Comparison of ENCODE assay signal across 1 cellular context in genomic region chr10:113121153-113121552, GRCh38.
TF ChIP-seq lines count a peak whose summit lies in the region.

No MANE protein-coding gene starts in this region.

TF ChIP-seq in GM23338, 12 proteins besides CTCF, POLR2A, EP300 and RAD21 (continued from another document):
- TF ChIP-seq, protein P1, sequence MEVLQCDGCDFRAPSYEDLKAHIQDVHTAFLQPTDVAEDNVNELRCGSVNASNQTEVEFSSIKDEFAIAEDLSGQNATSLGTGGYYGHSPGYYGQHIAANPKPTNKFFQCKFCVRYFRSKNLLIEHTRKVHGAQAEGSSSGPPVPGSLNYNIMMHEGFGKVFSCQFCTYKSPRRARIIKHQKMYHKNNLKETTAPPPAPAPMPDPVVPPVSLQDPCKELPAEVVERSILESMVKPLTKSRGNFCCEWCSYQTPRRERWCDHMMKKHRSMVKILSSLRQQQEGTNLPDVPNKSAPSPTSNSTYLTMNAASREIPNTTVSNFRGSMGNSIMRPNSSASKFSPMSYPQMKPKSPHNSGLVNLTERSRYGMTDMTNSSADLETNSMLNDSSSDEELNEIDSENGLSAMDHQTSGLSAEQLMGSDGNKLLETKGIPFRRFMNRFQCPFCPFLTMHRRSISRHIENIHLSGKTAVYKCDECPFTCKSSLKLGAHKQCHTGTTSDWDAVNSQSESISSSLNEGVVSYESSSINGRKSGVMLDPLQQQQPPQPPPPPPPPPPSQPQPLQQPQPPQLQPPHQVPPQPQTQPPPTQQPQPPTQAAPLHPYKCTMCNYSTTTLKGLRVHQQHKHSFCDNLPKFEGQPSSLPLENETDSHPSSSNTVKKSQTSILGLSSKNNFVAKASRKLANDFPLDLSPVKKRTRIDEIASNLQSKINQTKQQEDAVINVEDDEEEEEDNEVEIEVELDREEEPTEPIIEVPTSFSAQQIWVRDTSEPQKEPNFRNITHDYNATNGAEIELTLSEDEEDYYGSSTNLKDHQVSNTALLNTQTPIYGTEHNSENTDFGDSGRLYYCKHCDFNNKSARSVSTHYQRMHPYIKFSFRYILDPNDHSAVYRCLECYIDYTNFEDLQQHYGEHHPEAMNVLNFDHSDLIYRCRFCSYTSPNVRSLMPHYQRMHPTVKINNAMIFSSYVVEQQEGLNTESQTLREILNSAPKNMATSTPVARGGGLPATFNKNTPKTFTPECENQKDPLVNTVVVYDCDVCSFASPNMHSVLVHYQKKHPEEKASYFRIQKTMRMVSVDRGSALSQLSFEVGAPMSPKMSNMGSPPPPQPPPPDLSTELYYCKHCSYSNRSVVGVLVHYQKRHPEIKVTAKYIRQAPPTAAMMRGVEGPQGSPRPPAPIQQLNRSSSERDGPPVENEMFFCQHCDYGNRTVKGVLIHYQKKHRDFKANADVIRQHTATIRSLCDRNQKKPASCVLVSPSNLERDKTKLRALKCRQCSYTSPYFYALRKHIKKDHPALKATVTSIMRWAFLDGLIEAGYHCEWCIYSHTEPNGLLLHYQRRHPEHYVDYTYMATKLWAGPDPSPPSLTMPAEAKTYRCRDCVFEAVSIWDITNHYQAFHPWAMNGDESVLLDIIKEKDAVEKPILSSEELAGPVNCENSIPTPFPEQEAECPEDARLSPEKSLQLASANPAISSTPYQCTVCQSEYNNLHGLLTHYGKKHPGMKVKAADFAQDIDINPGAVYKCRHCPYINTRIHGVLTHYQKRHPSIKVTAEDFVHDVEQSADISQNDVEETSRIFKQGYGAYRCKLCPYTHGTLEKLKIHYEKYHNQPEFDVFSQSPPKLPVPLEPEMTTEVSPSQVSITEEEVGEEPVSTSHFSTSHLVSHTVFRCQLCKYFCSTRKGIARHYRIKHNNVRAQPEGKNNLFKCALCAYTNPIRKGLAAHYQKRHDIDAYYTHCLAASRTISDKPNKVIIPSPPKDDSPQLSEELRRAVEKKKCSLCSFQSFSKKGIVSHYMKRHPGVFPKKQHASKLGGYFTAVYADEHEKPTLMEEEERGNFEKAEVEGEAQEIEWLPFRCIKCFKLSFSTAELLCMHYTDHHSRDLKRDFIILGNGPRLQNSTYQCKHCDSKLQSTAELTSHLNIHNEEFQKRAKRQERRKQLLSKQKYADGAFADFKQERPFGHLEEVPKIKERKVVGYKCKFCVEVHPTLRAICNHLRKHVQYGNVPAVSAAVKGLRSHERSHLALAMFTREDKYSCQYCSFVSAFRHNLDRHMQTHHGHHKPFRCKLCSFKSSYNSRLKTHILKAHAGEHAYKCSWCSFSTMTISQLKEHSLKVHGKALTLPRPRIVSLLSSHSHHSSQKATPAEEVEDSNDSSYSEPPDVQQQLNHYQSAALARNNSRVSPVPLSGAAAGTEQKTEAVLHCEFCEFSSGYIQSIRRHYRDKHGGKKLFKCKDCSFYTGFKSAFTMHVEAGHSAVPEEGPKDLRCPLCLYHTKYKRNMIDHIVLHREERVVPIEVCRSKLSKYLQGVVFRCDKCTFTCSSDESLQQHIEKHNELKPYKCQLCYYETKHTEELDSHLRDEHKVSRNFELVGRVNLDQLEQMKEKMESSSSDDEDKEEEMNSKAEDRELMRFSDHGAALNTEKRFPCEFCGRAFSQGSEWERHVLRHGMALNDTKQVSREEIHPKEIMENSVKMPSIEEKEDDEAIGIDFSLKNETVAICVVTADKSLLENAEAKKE (CRISPR knock-in tag; IDR thresholded peaks at IDR 0.05) = no peak
